14 cellular contexts compared by ENCODE assay signal in genomic region chr13:37680137-37680536, GRCh38.
A peak's percentile ranks its signal among the peaks of the same experiment; 100 is the strongest.
DNase-seq lines count a peak whose midpoint lies in the region; TF ChIP-seq lines count a peak whose summit lies in the region.
"Had no signal": no experiment of that assay in that cellular context is flagged by ENCODE, and none has a peak within 500 bp of the region (broad histone marks: within the 10 kb centered on the region; RNA-seq: fewer than 3 reads in every experiment).

No MANE protein-coding gene starts in this region.

- H3K27me3 ChIP-seq in ACC112 (ENCODE audit: insufficient read depth, low read length) = no peaks in the 10 kb centered on the region
- no peaks in the 10 kb centered on the region for H3K27me3 ChIP-seq in hepatocyte
- no peaks in the 10 kb centered on the region for H3K27me3 ChIP-seq in esophagus squamous epithelium
- H3K27me3 ChIP-seq: BE2C had no signal

- no peaks in the 10 kb centered on the region for H3K9me3 Mint-ChIP-seq in HFFc6
- peaks cover 3% of the 10 kb centered on the region for H3K9me3 Mint-ChIP-seq in nephron progenitor cell

- H3K9me3 ChIP-seq in hepatocyte (ENCODE audit: low read depth) = no peaks in the 10 kb centered on the region
- H3K9me3 ChIP-seq in esophagus squamous epithelium = no peaks in the 10 kb centered on the region
- H3K9me3 ChIP-seq: BE2C, Caco-2 had no signal

- no peak overlapping the region for H2AFZ ChIP-seq in ACC112 (ENCODE audit: low read length, unreplicated experiment)
- peak overlapping the region; percentile 28 for H2AFZ ChIP-seq in hepatocyte

- no peaks in the 10 kb centered on the region for H3K79me2 ChIP-seq in ACC112 (ENCODE audit: control insufficient read depth, insufficient read depth, low read length, unreplicated experiment)
- no peaks in the 10 kb centered on the region for H3K79me2 ChIP-seq in hepatocyte

- H3K27me3 Mint-ChIP-seq in HFFc6 (ENCODE audit: insufficient read depth) (no peaks in the 10 kb centered on the region), nephron progenitor cell (ENCODE audit: low read depth, poor library complexity) (peaks cover 7% of the 10 kb centered on the region)
- H3K27me3 Mint-ChIP-seq: CD8-positive, alpha-beta memory T cell had no signal

- intact Hi-C loops in esophagus squamous epithelium (cut with DNase I) = no loop called here

- TF ChIP-seq CTCF in HFFc6 (IDR thresholded peaks at IDR 0.05) = no peak
- no peak for TF ChIP-seq CTCF in hepatocyte (IDR thresholded peaks at IDR 0.05; ENCODE audit: poor library complexity)
- no peak for TF ChIP-seq CTCF in nephron progenitor cell (IDR thresholded peaks at IDR 0.05)
- no peak for TF ChIP-seq CTCF in esophagus squamous epithelium (IDR thresholded peaks at IDR 0.05)

- no peaks in the 10 kb centered on the region for H3K9me2 ChIP-seq in hepatocyte (replicated peaks; ENCODE audit: insufficient read depth)

- H4K20me1 ChIP-seq in hepatocyte (ENCODE audit: insufficient read depth, poor library complexity, severe bottlenecking) = no peaks in the 10 kb centered on the region

- H3K27ac Mint-ChIP-seq in HFFc6 (peak overlapping the region; percentile 24; the same call in 1 of the 2 replicates), nephron progenitor cell (peak overlapping the region; percentile 53)
- H3K27ac Mint-ChIP-seq: CD14-positive monocyte; CD8-positive, alpha-beta memory T cell had no signal

- no peaks in the 10 kb centered on the region for H3K36me3 ChIP-seq in ACC112 (ENCODE audit: insufficient read depth, low read length)
- H3K36me3 ChIP-seq in hepatocyte (replicated peaks; ENCODE audit: insufficient read depth, low read depth) = no peaks in the 10 kb centered on the region
- no peaks in the 10 kb centered on the region for H3K36me3 ChIP-seq in esophagus squamous epithelium
- H3K36me3 ChIP-seq: BE2C had no signal

- H3K4me1 Mint-ChIP-seq in HFFc6 (ENCODE audit: low read depth) (peaks cover 40% of the 10 kb centered on the region), nephron progenitor cell (peaks cover 30% of the 10 kb centered on the region)
- H3K4me1 Mint-ChIP-seq: CD14-positive monocyte; CD8-positive, alpha-beta memory T cell had no signal

- H3K36me3 Mint-ChIP-seq in HFFc6 (ENCODE audit: low read depth) (peaks cover 20% of the 10 kb centered on the region), nephron progenitor cell (ENCODE audit: low read depth) (peaks cover 4% of the 10 kb centered on the region)
- H3K36me3 Mint-ChIP-seq: CD14-positive monocyte; CD8-positive, alpha-beta memory T cell had no signal

- no peak overlapping the region for H3K4me3 Mint-ChIP-seq in HFFc6
- no peak overlapping the region for H3K4me3 Mint-ChIP-seq in nephron progenitor cell
- H3K4me3 Mint-ChIP-seq: CD14-positive monocyte; CD8-positive, alpha-beta memory T cell had no signal

- H3K4me1 ChIP-seq in ACC112 (ENCODE audit: control insufficient read depth, insufficient read depth, low read length, unreplicated experiment) = peaks cover 22% of the 10 kb centered on the region
- H3K4me1 ChIP-seq in hepatocyte (ENCODE audit: insufficient read depth) = peaks cover 6% of the 10 kb centered on the region
- H3K4me1 ChIP-seq in esophagus squamous epithelium = no peaks in the 10 kb centered on the region
- H3K4me1 ChIP-seq: BE2C, Caco-2 had no signal

- no peak for TF ChIP-seq POLR2A in esophagus squamous epithelium (IDR thresholded peaks at IDR 0.05)

- H3K4me3 ChIP-seq in ACC112 (ENCODE audit: low read depth, low read length) (no peak overlapping the region), hepatocyte (no peak overlapping the region), esophagus squamous epithelium (no peak overlapping the region)

- WGBS in hepatocyte (ENCODE audit: low lambda C conversion rate, missing lambda C conversion rate) = 59% methylated on average over 5 of the region's 5 CpGs
- WGBS in esophagus squamous epithelium, 2 donors = 68 to 69% methylated on average over 5 of the region's 5 CpGs

- H3K27ac ChIP-seq in ACC112 (ENCODE audit: low read depth, low read length) (peak overlapping the region; percentile 97), hepatocyte (no peak overlapping the region), esophagus squamous epithelium (no peak overlapping the region)

- H3K4me2 ChIP-seq in hepatocyte = peak overlapping the region; percentile 29

- no peak for DNase-seq in HFFc6
- no peak for DNase-seq in hepatocyte (ENCODE audit: low spot score)
- no peak for DNase-seq in nephron progenitor cell
- DNase-seq in DMS 273 treated with DMSO at 0.1 percent for 48 hours (lab: John Stamatoyannopoulos, UW) = no peak
- DNase-seq in NCI-H510A treated with DMSO at 0.1 percent for 48 hours (lab: John Stamatoyannopoulos, UW) = no peak
- no peak for DNase-seq in esophagus squamous epithelium (lab: John Stamatoyannopoulos, UW)
- DNase-seq: BE2C; Caco-2; CD8-positive, alpha-beta memory T cell; DMS53; GF-D8; HCEC 1CT had no signal
